Comparison of ENCODE assay signal across 1 cellular context in the genomic region with DNA sequence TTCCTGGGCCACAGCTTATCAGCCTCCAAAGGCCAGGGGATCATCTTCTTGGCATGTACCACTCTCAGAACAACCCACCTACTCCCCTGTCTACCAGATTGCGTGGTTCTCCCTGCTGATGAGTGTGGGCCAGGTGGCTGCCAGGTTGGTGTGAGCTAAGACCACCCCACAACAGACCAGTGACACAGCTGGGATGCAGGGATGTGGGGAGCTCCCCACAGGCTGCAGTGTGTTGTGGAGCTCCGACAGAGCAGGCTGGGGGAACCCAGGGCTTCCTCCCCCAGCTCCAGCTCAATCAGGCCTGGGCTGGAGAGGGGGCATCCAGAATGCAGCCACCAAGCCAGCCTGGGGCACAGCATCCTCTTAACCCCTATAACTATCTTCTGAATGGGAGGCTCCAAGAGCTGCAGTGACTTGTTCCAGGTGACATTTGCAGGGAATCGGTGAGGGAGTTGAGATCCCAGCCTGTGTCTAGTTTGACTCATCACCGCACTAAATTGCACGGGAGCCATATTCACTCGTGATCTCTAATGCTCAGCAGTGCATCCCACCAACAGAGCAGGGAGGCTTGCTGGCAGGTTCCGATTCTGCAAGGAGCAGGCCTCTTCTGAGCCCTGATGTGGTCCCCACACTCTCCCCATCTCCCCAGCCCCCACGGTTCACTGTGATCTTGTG.
TF ChIP-seq lines count a peak whose summit lies in the region.

No MANE protein-coding gene starts in this region.

TF ChIP-seq in liver, 16 proteins besides CTCF, POLR2A, EP300 and RAD21:
- TF ChIP-seq, protein P1, sequence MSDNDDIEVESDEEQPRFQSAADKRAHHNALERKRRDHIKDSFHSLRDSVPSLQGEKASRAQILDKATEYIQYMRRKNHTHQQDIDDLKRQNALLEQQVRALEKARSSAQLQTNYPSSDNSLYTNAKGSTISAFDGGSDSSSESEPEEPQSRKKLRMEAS (IDR thresholded peaks at IDR 0.05) = no peak
- TF ChIP-seq, protein P2, sequence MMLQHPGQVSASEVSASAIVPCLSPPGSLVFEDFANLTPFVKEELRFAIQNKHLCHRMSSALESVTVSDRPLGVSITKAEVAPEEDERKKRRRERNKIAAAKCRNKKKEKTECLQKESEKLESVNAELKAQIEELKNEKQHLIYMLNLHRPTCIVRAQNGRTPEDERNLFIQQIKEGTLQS (IDR thresholded peaks at IDR 0.05) = no peak
- TF ChIP-seq GABPA (IDR thresholded peaks at IDR 0.05 in 1 of 2, conservative IDR thresholded peaks at IDR 0.05 in 1 of 2) (no peak), HNF4A (conservative IDR thresholded peaks at IDR 0.05) (no peak), RXRA (IDR thresholded peaks at IDR 0.05) (no peak), EGR1 (IDR thresholded peaks at IDR 0.05; ENCODE audit: low read depth in 2 of 2) (no peak), TAF1 (conservative IDR thresholded peaks at IDR 0.05) (no peak), SP1 (IDR thresholded peaks at IDR 0.05) (no peak), FOXA1 (IDR thresholded peaks at IDR 0.05) (no peak), NR2F2 (IDR thresholded peaks at IDR 0.05) (no peak), FOXA2 (IDR thresholded peaks at IDR 0.05) (no peak), JUND (IDR thresholded peaks at IDR 0.05) (no peak), HNF4G (IDR thresholded peaks at IDR 0.05) (no peak)
- TF ChIP-seq, protein P3, sequence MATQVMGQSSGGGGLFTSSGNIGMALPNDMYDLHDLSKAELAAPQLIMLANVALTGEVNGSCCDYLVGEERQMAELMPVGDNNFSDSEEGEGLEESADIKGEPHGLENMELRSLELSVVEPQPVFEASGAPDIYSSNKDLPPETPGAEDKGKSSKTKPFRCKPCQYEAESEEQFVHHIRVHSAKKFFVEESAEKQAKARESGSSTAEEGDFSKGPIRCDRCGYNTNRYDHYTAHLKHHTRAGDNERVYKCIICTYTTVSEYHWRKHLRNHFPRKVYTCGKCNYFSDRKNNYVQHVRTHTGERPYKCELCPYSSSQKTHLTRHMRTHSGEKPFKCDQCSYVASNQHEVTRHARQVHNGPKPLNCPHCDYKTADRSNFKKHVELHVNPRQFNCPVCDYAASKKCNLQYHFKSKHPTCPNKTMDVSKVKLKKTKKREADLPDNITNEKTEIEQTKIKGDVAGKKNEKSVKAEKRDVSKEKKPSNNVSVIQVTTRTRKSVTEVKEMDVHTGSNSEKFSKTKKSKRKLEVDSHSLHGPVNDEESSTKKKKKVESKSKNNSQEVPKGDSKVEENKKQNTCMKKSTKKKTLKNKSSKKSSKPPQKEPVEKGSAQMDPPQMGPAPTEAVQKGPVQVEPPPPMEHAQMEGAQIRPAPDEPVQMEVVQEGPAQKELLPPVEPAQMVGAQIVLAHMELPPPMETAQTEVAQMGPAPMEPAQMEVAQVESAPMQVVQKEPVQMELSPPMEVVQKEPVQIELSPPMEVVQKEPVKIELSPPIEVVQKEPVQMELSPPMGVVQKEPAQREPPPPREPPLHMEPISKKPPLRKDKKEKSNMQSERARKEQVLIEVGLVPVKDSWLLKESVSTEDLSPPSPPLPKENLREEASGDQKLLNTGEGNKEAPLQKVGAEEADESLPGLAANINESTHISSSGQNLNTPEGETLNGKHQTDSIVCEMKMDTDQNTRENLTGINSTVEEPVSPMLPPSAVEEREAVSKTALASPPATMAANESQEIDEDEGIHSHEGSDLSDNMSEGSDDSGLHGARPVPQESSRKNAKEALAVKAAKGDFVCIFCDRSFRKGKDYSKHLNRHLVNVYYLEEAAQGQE (IDR thresholded peaks at IDR 0.05) = no peak
- TF ChIP-seq, protein P4, sequence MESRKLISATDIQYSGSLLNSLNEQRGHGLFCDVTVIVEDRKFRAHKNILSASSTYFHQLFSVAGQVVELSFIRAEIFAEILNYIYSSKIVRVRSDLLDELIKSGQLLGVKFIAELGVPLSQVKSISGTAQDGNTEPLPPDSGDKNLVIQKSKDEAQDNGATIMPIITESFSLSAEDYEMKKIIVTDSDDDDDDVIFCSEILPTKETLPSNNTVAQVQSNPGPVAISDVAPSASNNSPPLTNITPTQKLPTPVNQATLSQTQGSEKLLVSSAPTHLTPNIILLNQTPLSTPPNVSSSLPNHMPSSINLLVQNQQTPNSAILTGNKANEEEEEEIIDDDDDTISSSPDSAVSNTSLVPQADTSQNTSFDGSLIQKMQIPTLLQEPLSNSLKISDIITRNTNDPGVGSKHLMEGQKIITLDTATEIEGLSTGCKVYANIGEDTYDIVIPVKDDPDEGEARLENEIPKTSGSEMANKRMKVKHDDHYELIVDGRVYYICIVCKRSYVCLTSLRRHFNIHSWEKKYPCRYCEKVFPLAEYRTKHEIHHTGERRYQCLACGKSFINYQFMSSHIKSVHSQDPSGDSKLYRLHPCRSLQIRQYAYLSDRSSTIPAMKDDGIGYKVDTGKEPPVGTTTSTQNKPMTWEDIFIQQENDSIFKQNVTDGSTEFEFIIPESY (IDR thresholded peaks at IDR 0.05) = no peak
